17 cellular contexts compared by ENCODE assay signal in genomic region chr13:61706899-61707298, GRCh38.
DNase-seq lines count a peak whose midpoint lies in the region; ATAC-seq and TF ChIP-seq lines count a peak whose summit lies in the region.
"Had no signal": no experiment of that assay in that cellular context is flagged by ENCODE, and none has a peak within 500 bp of the region (broad histone marks: within the 10 kb centered on the region; RNA-seq: fewer than 3 reads in every experiment).

No MANE protein-coding gene starts in this region.

- H3K4me3 ChIP-seq in BE2C (ENCODE audit: low read depth, low read length), result no peak overlapping the region
- H3K4me3 ChIP-seq: A549, BLaER1 had no signal

- H3K4me1 ChIP-seq in BE2C, result peaks cover 14% of the 10 kb centered on the region
- H3K4me1 ChIP-seq: A549, BLaER1 had no signal

- no peaks in the 10 kb centered on the region for H3K9me3 ChIP-seq in BE2C
- H3K9me3 ChIP-seq: A549 had no signal

- H3K27me3 ChIP-seq in BE2C, result no peaks in the 10 kb centered on the region
- H3K27me3 ChIP-seq: BLaER1 had no signal

- no peak for TF ChIP-seq CTCF in BE2C (IDR thresholded peaks at IDR 0.05; ENCODE audit: low read depth, low read length)

- H3K36me3 ChIP-seq in BE2C, result no peaks in the 10 kb centered on the region
- H3K36me3 ChIP-seq: BLaER1 had no signal

- no peak for ATAC-seq in SK-N-SH treated with all-trans-retinoic acid at 6 μM for 48 hours
- no peak for ATAC-seq in GM18861 (IDR thresholded peaks at IDR 0.05; ENCODE audit: unreplicated experiment)
- ATAC-seq: A549 had no signal

- DNase-seq in BE2C, result peak; percentile 44
- DNase-seq in SK-N-DZ (ENCODE audit: low spot score), result peak; percentile 95
- DNase-seq in DMS153 treated with DMSO at 0.1 percent for 48 hours (lab: John Stamatoyannopoulos, UW; ENCODE audit: unreplicated experiment), result no peak
- DNase-seq: AML-193; C1 segment of cervical spinal cord; CD4-positive, alpha-beta memory T cell; CD4-positive, CD25-positive, alpha-beta regulatory T cell; CD8-positive, alpha-beta memory T cell; COR-L47; DMS 273 treated with DMSO at 0.1 percent for 48 hours; DMS153; DMS79 treated with DMSO at 0.1 percent for 48 hours; GF-D8 had no signal

TF ChIP-seq in SK-N-SH treated with all-trans-retinoic acid at 6 μM for 48 hours, 23 proteins besides CTCF, POLR2A, EP300 and RAD21:
- TF ChIP-seq RARB (CRISPR knock-in tag; IDR thresholded peaks at IDR 0.05) (no peak), ZNF8 (CRISPR knock-in tag; IDR thresholded peaks at IDR 0.05) (no peak), ARNTL (CRISPR knock-in tag; IDR thresholded peaks at IDR 0.05; ENCODE audit: borderline replicate concordance, low read depth) (no peak), PATZ1 (CRISPR knock-in tag; IDR thresholded peaks at IDR 0.05; ENCODE audit: borderline replicate concordance) (no peak), TOX (CRISPR knock-in tag; IDR thresholded peaks at IDR 0.05; ENCODE audit: borderline replicate concordance) (no peak), CSDC2 (CRISPR knock-in tag; IDR thresholded peaks at IDR 0.05) (no peak), TCF4 (CRISPR knock-in tag; IDR thresholded peaks at IDR 0.05; ENCODE audit: borderline replicate concordance) (peak; percentile 56; the same call in 1 of the 2 replicates)
